In the genomic region with DNA sequence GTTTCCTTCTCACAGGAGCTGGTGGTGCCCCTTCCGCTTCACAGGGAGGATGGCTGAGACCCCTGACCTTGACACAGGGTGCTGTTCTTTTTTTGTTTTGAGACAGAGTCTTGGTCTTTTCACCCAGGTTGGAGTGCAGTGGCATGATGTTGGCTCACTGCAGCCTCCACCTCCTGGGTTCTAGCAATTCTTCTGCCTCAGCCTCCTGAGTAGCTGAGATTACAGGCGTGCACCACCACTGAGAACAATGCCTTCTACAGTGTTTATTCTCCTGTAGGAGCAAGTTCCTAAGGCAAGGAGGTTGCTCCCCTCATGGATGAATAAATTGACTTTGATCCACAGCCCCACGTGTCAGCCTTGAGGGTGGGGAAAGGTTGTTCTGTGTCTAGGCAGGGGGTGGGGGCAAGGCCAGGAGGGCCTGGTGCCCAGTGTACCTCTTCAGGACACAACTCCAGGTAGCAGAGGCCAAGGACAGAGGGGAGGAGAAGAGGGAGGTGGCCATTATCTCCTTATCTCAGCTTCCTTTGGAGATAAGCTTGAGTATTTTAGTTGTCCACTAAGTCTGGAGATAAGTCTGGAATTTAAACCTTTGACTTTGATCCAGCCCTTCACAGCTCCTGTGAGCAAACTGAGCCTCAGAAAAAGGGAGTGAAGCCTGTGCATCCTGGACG, we compare ENCODE assay signal across 18 cellular contexts.
DNase-seq lines count a peak whose midpoint lies in the region; ATAC-seq and TF ChIP-seq lines count a peak whose summit lies in the region.
"Had no signal": no experiment of that assay in that cellular context is flagged by ENCODE, and none has a peak within 500 bp of the region (broad histone marks: within the 10 kb centered on the region; RNA-seq: fewer than 3 reads in every experiment).

No MANE protein-coding gene starts in this region.

- H3K36me3 ChIP-seq in Peyer's patch, result peaks cover 0 to 6% (median 0%) of the 10 kb centered on the region in 3 donors
- no peaks in the 10 kb centered on the region for H3K36me3 ChIP-seq in endodermal cell (ENCODE audit: control insufficient read depth, insufficient read depth, low read length)
- H3K36me3 ChIP-seq in mucosa of descending colon (ENCODE audit: low read depth), result no peaks in the 10 kb centered on the region
- H3K36me3 ChIP-seq in gastrocnemius medialis, result no peaks in the 10 kb centered on the region

- peak overlapping the region; percentile 76 for H3K27ac Mint-ChIP-seq in endodermal cell
- peak overlapping the region; percentile 23 for H3K27ac Mint-ChIP-seq in type B pancreatic cell

- H3K4me3 Mint-ChIP-seq in endodermal cell (no peak overlapping the region), type B pancreatic cell (no peak overlapping the region)

- H3K4me1 Mint-ChIP-seq in endodermal cell, result peaks cover 28% of the 10 kb centered on the region
- peaks cover 39% of the 10 kb centered on the region for H3K4me1 Mint-ChIP-seq in type B pancreatic cell (ENCODE audit: unreplicated experiment)

- TF ChIP-seq POLR2A in Peyer's patch (IDR thresholded peaks at IDR 0.05), result peak in 1 of 2 donors; percentile 11
- TF ChIP-seq POLR2A in gastrocnemius medialis (IDR thresholded peaks at IDR 0.05), result no peak

- ATAC-seq in mucosa of descending colon (peak; percentile 74), gastrocnemius medialis (no peak), HG03565 (IDR thresholded peaks at IDR 0.05; ENCODE audit: unreplicated experiment) (no peak)
- ATAC-seq: K562, SK-N-SH treated with all-trans-retinoic acid at 6 μM for 48 hours had no signal

- 77 to 94% methylated on average over 2 to 3 of the region's 4 CpGs for WGBS in endodermal cell (ENCODE audit: insufficient coverage in 1 of 2, insufficient read length in 1 of 2), 2 experiments

- H3K9me3 Mint-ChIP-seq in endodermal cell (no peaks in the 10 kb centered on the region), type B pancreatic cell (no peaks in the 10 kb centered on the region)

- TF ChIP-seq CTCF in Peyer's patch (IDR thresholded peaks at IDR 0.05) (no peak), endodermal cell (conservative IDR thresholded peaks at IDR 0.05) (no peak), mucosa of descending colon (IDR thresholded peaks at IDR 0.05) (no peak), type B pancreatic cell (conservative IDR thresholded peaks at IDR 0.05) (no peak), gastrocnemius medialis (IDR thresholded peaks at IDR 0.05 in 4 of 5, conservative IDR thresholded peaks at IDR 0.05 in 1 of 5) (no peak)

- H3K4me3 ChIP-seq in Peyer's patch (no peak overlapping the region), endodermal cell (ENCODE audit: low read length) (no peak overlapping the region), mucosa of descending colon (no peak overlapping the region), gastrocnemius medialis (no peak overlapping the region)
- H3K4me3 ChIP-seq: K562 had no signal

- H3K27ac ChIP-seq in Peyer's patch (peak overlapping the region in 2 of 4 donors; percentile 37 to 72), endodermal cell (ENCODE audit: low read depth, low read length) (no peak overlapping the region), gastrocnemius medialis (no peak overlapping the region)
- H3K27ac ChIP-seq: C4-2B had no signal

- H3K27me3 ChIP-seq in Peyer's patch (no peaks in the 10 kb centered on the region), endodermal cell (ENCODE audit: control insufficient read depth, insufficient read depth, low read length, poor library complexity, severe bottlenecking) (no peaks in the 10 kb centered on the region), gastrocnemius medialis (no peaks in the 10 kb centered on the region)

- H3K9ac ChIP-seq in endodermal cell (ENCODE audit: extremely low read depth, low read length, poor library complexity, severe bottlenecking), result no peak overlapping the region

- in situ Hi-C loops in gastrocnemius medialis (cut with MboI; ENCODE audit: low sequenced_read_pairs in 4 of 4), result no loop called here

- intact Hi-C loops in mucosa of descending colon (cut with DNase I, micrococcal nuclease) (no loop called here), gastrocnemius medialis (cut with DNase I; ENCODE audit: low total_unique reads) (no loop called here)

- peak in 2 of 3 donors; percentile 69 to 78 for DNase-seq in Peyer's patch
- DNase-seq in endodermal cell, result peak; percentile 73
- peak in 1 of 3 donors; percentile 49 for DNase-seq in mucosa of descending colon
- no peak for DNase-seq in type B pancreatic cell (ENCODE audit: extremely low spot score, unreplicated experiment)
- no peak for DNase-seq in A172 (ENCODE audit: low spot score)
- no peak for DNase-seq in gastrocnemius medialis
- DNase-seq in activated CD8-positive, alpha-beta memory T cell treated with anti-CD3 and anti-CD28 coated beads, Interleukin-2, amount 50 U/mL, for 48 hours, result no peak
- DNase-seq: AML-193; NCI-H1105; NCI-H1694; NCI-H2081 treated with DMSO at 0.1 percent for 48 hours; NCI-H748 treated with DMSO at 0.1 percent for 48 hours; NK-92 treated with Interleukin-12 subunit alpha and Interleukin-12 subunit beta, amount 100 ng/mL, for 24 hours; SIG-M5 had no signal

- H3K4me1 ChIP-seq in Peyer's patch, result peaks cover 0 to 34% (median 0%) of the 10 kb centered on the region in 4 donors
- peaks cover 1% of the 10 kb centered on the region for H3K4me1 ChIP-seq in endodermal cell (ENCODE audit: control insufficient read depth, insufficient read depth, low read length)
- H3K4me1 ChIP-seq in mucosa of descending colon (ENCODE audit: low read depth), result peaks cover 10% of the 10 kb centered on the region
- peaks cover 0 to 6% of the 10 kb centered on the region in 2 donors for H3K4me1 ChIP-seq in gastrocnemius medialis

- H3K27me3 Mint-ChIP-seq in endodermal cell (ENCODE audit: insufficient read depth), result no peaks in the 10 kb centered on the region
- no peaks in the 10 kb centered on the region for H3K27me3 Mint-ChIP-seq in type B pancreatic cell

- H3K9me3 ChIP-seq in Peyer's patch (no peaks in the 10 kb centered on the region), endodermal cell (ENCODE audit: control insufficient read depth, low read length) (peaks cover 19% of the 10 kb centered on the region), mucosa of descending colon (no peaks in the 10 kb centered on the region), gastrocnemius medialis (no peaks in the 10 kb centered on the region)

- H3K36me3 Mint-ChIP-seq in endodermal cell (ENCODE audit: low read depth) (peaks cover 5% of the 10 kb centered on the region), type B pancreatic cell (peaks cover 4% of the 10 kb centered on the region)

Comparison
In these comparisons a context has a peak if more than half of its experiments do, and no peak if none do; other contexts are left out.
1. DNase-seq: peak in Peyer's patch (2 of 3) and endodermal cell (single experiment); none in type B pancreatic cell (single experiment), A172 (single experiment), gastrocnemius medialis (0 of 2) and activated CD8-positive, alpha-beta memory T cell treated with anti-CD3 and anti-CD28 coated beads, Interleukin-2, amount 50 U/mL, for 48 hours (single experiment).